8 cellular contexts compared by ENCODE assay signal in genomic region chr12:49842519-49843352, GRCh38. TPM values are rescaled to one million over a fixed set of nuclear protein-coding genes. Genes with fewer than 3 reads are reported as not detected.
DNase-seq lines count a peak whose midpoint lies in the region; ATAC-seq, FAIRE-seq and TF ChIP-seq lines count a peak whose summit lies in the region.

TSS of gene BCDIN3D (minus strand) at chr12:49843106. CDS start at chr12:49843087, 19 bp downstream.

- TF ChIP-seq RAD21 in SK-N-SH (IDR thresholded peaks at IDR 0.05; ENCODE audit: low read length), result no peak

- H3K36me3 Mint-ChIP-seq in activated naive CD8-positive, alpha-beta T cell, result no peaks in the 10 kb centered on the region

- peak within 1 kb of the TSS; percentile 96 for H3K4me2 ChIP-seq in SK-N-SH

- peaks cover 34% of the 10 kb centered on the region for H3K4me1 Mint-ChIP-seq in activated naive CD8-positive, alpha-beta T cell (ENCODE audit: low read depth)

- H3K27me3 ChIP-seq in SK-N-SH (ENCODE audit: insufficient read depth), result no peaks in the 10 kb centered on the region; the same call in 1 of the 2 replicates
- no peaks in the 10 kb centered on the region for H3K27me3 ChIP-seq in pancreas
- H3K27me3 ChIP-seq in tibial artery, result peaks cover 0 to 9% of the 10 kb centered on the region in 2 donors

- peak within 1 kb of the TSS; percentile 92 for H2AFZ ChIP-seq in SK-N-SH (ENCODE audit: low read depth)

- 2% methylated on average over 43 of the region's 55 CpGs for WGBS in SK-N-SH (ENCODE audit: low lambda C conversion rate)
- 1% methylated on average over 53 to 55 of the region's 55 CpGs for WGBS in pancreas, 2 donors

- H3K27ac Mint-ChIP-seq in activated naive CD8-positive, alpha-beta T cell, result peak within 1 kb of the TSS; percentile 92

- peaks cover 15% of the 10 kb centered on the region; the same call in 1 of the 2 replicates for H3K79me2 ChIP-seq in SK-N-SH (ENCODE audit: insufficient read depth)

- POLR2A ChIA-PET in SK-N-SH (lab: Yijun Ruan, JAX), result interaction anchor here (0.6 to 1.2 kb wide), 7 partner anchors 12 to 242 kb away, joined by 3 to 7 read pairs (median 3); partner anchors contain the start of genes NCKAP5L and SMARCD1

- H4K20me1 ChIP-seq in SK-N-SH (ENCODE audit: insufficient read depth), result no peaks in the 10 kb centered on the region

- H3K27me3 Mint-ChIP-seq in activated naive CD8-positive, alpha-beta T cell, result no peaks in the 10 kb centered on the region

- H3F3A ChIP-seq in SK-N-SH (replicated peaks; ENCODE audit: insufficient read depth), result peaks cover 28% of the 10 kb centered on the region

- peak within 1 kb of the TSS; percentile 95 for H3K4me3 Mint-ChIP-seq in activated naive CD8-positive, alpha-beta T cell

- H3K4me1 ChIP-seq in SK-N-SH (ENCODE audit: control insufficient read depth in 1 of 2, insufficient read depth in 2 of 2, low read depth in 1 of 2, low read length in 1 of 2), result peaks cover 11 to 18% of the 10 kb centered on the region in 2 experiments; a peak in 3 of 4 replicates
- H3K4me1 ChIP-seq in pancreas, result peaks cover 0 to 4% (median 0%) of the 10 kb centered on the region in 3 donors
- H3K4me1 ChIP-seq in tibial artery, result peaks cover 0 to 15% (median 12%) of the 10 kb centered on the region in 4 donors

- H3K9me3 ChIP-seq in SK-N-SH (no peaks in the 10 kb centered on the region), pancreas (no peaks in the 10 kb centered on the region), tibial artery (no peaks in the 10 kb centered on the region)

- no peak for FAIRE-seq in pancreas (lab: Jason Lieb, UNC)

- peak; percentile 81 for DNase-seq in NCI-H1092 (lab: John Stamatoyannopoulos, UW)
- peak; percentile 92 for DNase-seq in SK-N-SH
- DNase-seq in head of caudate nucleus, result peak; percentile 83 to 96 (median 93)
- peak; percentile 89 to 97 (median 92) for DNase-seq in pancreas
- peak; percentile 95 for DNase-seq in tibial artery

- H3K9ac ChIP-seq in SK-N-SH, result peak within 1 kb of the TSS; percentile 80

- intact Hi-C loops in head of caudate nucleus (cut with DNase I) (no loop called here), pancreas (cut with DNase I) (no loop called here), tibial artery (cut with DNase I; ENCODE audit: low total_unique reads) (no loop called here)

- TF ChIP-seq EP300 in SK-N-SH (IDR thresholded peaks at IDR 0.05; ENCODE audit: borderline replicate concordance in 1 of 2, low read depth in 1 of 2, low read length in 1 of 2), result no peak

- no peaks in the 10 kb centered on the region for H3K9me2 ChIP-seq in SK-N-SH

- TF ChIP-seq CTCF in SK-N-SH (IDR thresholded peaks at IDR 0.05), result no peak
- TF ChIP-seq CTCF in pancreas (IDR thresholded peaks at IDR 0.05), result no peak
- no peak for TF ChIP-seq CTCF in tibial artery (IDR thresholded peaks at IDR 0.05)

- H3K36me3 ChIP-seq in SK-N-SH (replicated peaks in 1 of 2; ENCODE audit: control insufficient read depth in 1 of 2, insufficient read depth in 2 of 2, low read length in 1 of 2) (peaks cover 0 to 9% of the 10 kb centered on the region in 2 experiments), pancreas (no peaks in the 10 kb centered on the region), tibial artery (peaks cover 0 to 4% (median 0%) of the 10 kb centered on the region in 3 donors)

- H3K27ac ChIP-seq in SK-N-SH (ENCODE audit: low read depth in 2 of 2, low read length in 1 of 2) (peak within 1 kb of the TSS; percentile 92 to 94), pancreas (peak within 1 kb of the TSS; percentile 62 to 89 (median 78)), tibial artery (peak within 1 kb of the TSS; percentile 90 to 93)

- H3K4me3 ChIP-seq in GM08714 (ENCODE audit: low read length) (peak within 1 kb of the TSS; percentile 81), SK-N-SH (ENCODE audit: low read depth in 2 of 2, low read length in 1 of 2) (peak within 1 kb of the TSS; percentile 62 to 86), pancreas (peak within 1 kb of the TSS; percentile 51 to 74 (median 69)), tibial artery (peak within 1 kb of the TSS; percentile 65 to 68)

- ATAC-seq in HG02610 (IDR thresholded peaks at IDR 0.05; ENCODE audit: unreplicated experiment) (peak; percentile 86), pancreas (peak; percentile 96 to 99 (median 98))

- CTCF ChIA-PET in SK-N-SH (lab: Yijun Ruan, JAX), result interaction anchor here (0.5 to 5.4 kb wide), 7 partner anchors 24 to 262 kb away, joined by 3 to 30 read pairs (median 3); partner anchors contain the start of gene TMBIM6

- no peaks in the 10 kb centered on the region for H3K9me3 Mint-ChIP-seq in activated naive CD8-positive, alpha-beta T cell (ENCODE audit: low read depth)

TF ChIP-seq in SK-N-SH, 30 proteins besides CTCF, POLR2A, EP300 and RAD21 (continues in another document):
- TF ChIP-seq ELF1 (IDR thresholded peaks at IDR 0.05) (peak; percentile 83), TAF1 (IDR thresholded peaks at IDR 0.05; ENCODE audit: borderline replicate concordance, low read depth, low read length) (peak; percentile 88), SIN3A (IDR thresholded peaks at IDR 0.05; ENCODE audit: borderline replicate concordance, low read depth, low read length) (peak; percentile 15; the same call in 1 of the 2 replicates), USF2 (IDR thresholded peaks at IDR 0.05; ENCODE audit: borderline replicate concordance, low read depth, low read length) (no peak), MEF2A (IDR thresholded peaks at IDR 0.05; ENCODE audit: borderline replicate concordance, low read depth) (no peak), JUND (IDR thresholded peaks at IDR 0.05) (no peak), RFX5 (IDR thresholded peaks at IDR 0.05; ENCODE audit: low read length) (no peak), MXI1 (IDR thresholded peaks at IDR 0.05; ENCODE audit: low read depth, low read length) (peak; percentile 75), REST (IDR thresholded peaks at IDR 0.05; ENCODE audit: low read depth, low read length) (peak; percentile 79), EZH2phosphoT487 (IDR thresholded peaks at IDR 0.05; ENCODE audit: borderline replicate concordance, low read depth) (no peak), GATA2 (CRISPR knock-in tag; IDR thresholded peaks at IDR 0.05) (no peak), TCF12 (IDR thresholded peaks at IDR 0.05) (no peak; the same call in 1 of the 2 replicates), TEAD4 (IDR thresholded peaks at IDR 0.05; ENCODE audit: borderline replicate concordance, insufficient read depth) (0 out of 2 replicates have a peak, but pooled peaks have one; percentile 40), ZBTB33 (IDR thresholded peaks at IDR 0.05; ENCODE audit: borderline replicate concordance, low read depth) (peak; percentile 56; the same call in 1 of the 2 replicates), SMC3 (IDR thresholded peaks at IDR 0.05; ENCODE audit: low read depth, low read length) (no peak), NFIC (IDR thresholded peaks at IDR 0.05; ENCODE audit: borderline replicate concordance) (no peak), FOXM1 (IDR thresholded peaks at IDR 0.05; ENCODE audit: low read depth) (no peak), CHD2 (IDR thresholded peaks at IDR 0.05; ENCODE audit: low read length, partially characterized antibody) (peak; percentile 75)

RNA-seq across cellular contexts. Expression of gene BCDIN3D, which starts in this region (rescaled TPM):
- polyA plus RNA-seq in SK-N-SH (2012; rRNA removed) (2.3 and 3.8 TPM in 2 replicates), pancreas (1 to 10 TPM; 2.0 to 2.5 TPM)
- 2.9 and 3.3 TPM in 2 replicates for polyA plus RNA-seq in SK-N-SH (2012; cell fraction: cytosol; rRNA removed)
- 1.6 and 2.7 TPM in 2 replicates for polyA plus RNA-seq in SK-N-SH (2012; cell fraction: nucleus; rRNA removed)
- total RNA-seq in pancreas, result 1 to 10 TPM; 2.1 to 4.8 (median 3.8) TPM

Comparison
In these comparisons a context has a peak if more than half of its experiments do, and no peak if none do; other contexts are left out.
1. Peak in every context shown above with its lines: DNase-seq, ATAC-seq, H3K4me3 ChIP-seq and H3K27ac ChIP-seq.